In the genomic region with DNA sequence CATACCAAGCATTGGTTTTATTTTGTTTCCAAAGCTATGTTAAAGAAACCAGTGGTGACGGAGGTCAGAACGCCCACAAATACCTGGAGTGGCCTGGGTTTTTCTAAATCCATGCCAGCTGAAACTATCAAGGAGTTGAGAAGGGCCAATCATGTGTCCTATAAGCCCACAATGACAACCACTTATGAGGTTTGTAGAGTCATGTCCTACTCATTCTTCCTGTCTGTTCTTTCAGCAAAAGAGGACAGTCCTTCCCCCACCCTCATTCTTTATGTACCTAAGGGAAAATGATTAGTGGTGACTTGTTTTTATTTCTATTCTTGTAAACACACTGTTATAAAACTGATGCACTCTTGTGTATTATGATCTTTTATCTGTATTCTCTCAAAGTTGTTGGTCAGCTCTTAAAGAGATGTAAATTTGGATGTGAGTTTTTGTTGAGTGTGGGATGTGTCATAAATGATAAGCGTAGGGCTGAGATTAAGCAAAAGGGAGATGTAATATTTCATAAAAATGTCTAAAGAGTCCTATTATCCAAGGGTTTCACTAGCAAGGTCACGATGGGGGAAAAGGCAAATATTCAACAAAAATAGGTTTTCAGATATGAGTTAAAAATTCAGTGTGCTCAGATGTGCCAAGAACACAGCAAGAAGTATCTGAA, we compare ENCODE assay signal across 24 cellular contexts.
DNase-seq lines count a peak whose midpoint lies in the region; ATAC-seq, FAIRE-seq and TF ChIP-seq lines count a peak whose summit lies in the region.
"Had no signal": no experiment of that assay in that cellular context is flagged by ENCODE, and none has a peak within 500 bp of the region (broad histone marks: within the 10 kb centered on the region; RNA-seq: fewer than 3 reads in every experiment).

No MANE protein-coding gene starts in this region.

- H3K79me1 ChIP-seq in mesenchymal stem cell (replicated peaks; ENCODE audit: low read length, poor library complexity, severe bottlenecking) = peaks cover 17% of the 10 kb centered on the region

- no peak for ATAC-seq in CD8-positive, alpha-beta T cell
- ATAC-seq: activated naive CD4-positive, alpha-beta T cell treated with anti-CD3 and anti-CD28 coated beads, Interleukin-2, amount 50 U/mL, for 72 hours; HCT116; stimulated activated effector memory CD8-positive, alpha-beta T cell treated with anti-CD3 and anti-CD28 coated beads, Interleukin-12 subunit alpha, Interleukin-12 subunit beta, amount 100 ng/mL, for 72 hours; T-helper 17 cell had no signal

- no peak for TF ChIP-seq CTCF in CD8-positive, alpha-beta T cell (IDR thresholded peaks at IDR 0.05)

- no peak overlapping the region for H4K8ac ChIP-seq in mesenchymal stem cell (ENCODE audit: low read length)

- no peak overlapping the region for H2BK120ac ChIP-seq in mesenchymal stem cell (ENCODE audit: low read depth, low read length)

- POLR2A ChIA-PET in CD8-positive, alpha-beta T cell (lab: Charles Lee) = no interaction called here

- no peak overlapping the region for H2AK5ac ChIP-seq in mesenchymal stem cell (ENCODE audit: low read length, severe bottlenecking)

- no peak overlapping the region for H2BK12ac ChIP-seq in mesenchymal stem cell (ENCODE audit: low read length in 2 of 2)

- H3K27ac Mint-ChIP-seq in CD8-positive, alpha-beta T cell = no peak overlapping the region
- H3K27ac Mint-ChIP-seq: activated naive CD4-positive, alpha-beta T cell treated with anti-CD3 and anti-CD28 coated beads, Interleukin-2, amount 50 U/mL, for 72 hours; activated T-helper 1 cell treated with anti-CD3 and anti-CD28 coated beads, Interleukin-12 subunit alpha, Interleukin-12 subunit beta, Interleukin-2, Interleukin-4 antibody, amounts not matched to agents 30 ng/mL and 10 ng/mL and 1 ng/mL, durations not matched to agents 14 hours and 24 hours and 36 hours; CD4-positive, alpha-beta memory T cell; nephron progenitor cell; progenitor cell of endocrine pancreas; stimulated activated effector memory CD8-positive, alpha-beta T cell treated with anti-CD3 and anti-CD28 coated beads, Interleukin-12 subunit alpha, Interleukin-12 subunit beta, amount 100 ng/mL, for 72 hours; T-helper 17 cell had no signal

- H2BK5ac ChIP-seq in mesenchymal stem cell (ENCODE audit: low read depth, low read length, poor library complexity, severe bottlenecking) = no peak overlapping the region

- H3K18ac ChIP-seq in mesenchymal stem cell (ENCODE audit: low read depth in 1 of 2, low read length in 2 of 2) = no peak overlapping the region

- H3K23ac ChIP-seq in mesenchymal stem cell (ENCODE audit: low read length in 2 of 2) = no peak overlapping the region

- peak overlapping the region; percentile 66 for H3K27ac ChIP-seq in ACC112 (ENCODE audit: low read depth, low read length)
- no peak overlapping the region for H3K27ac ChIP-seq in mesenchymal stem cell (ENCODE audit: low read length, poor library complexity, severe bottlenecking)
- no peak overlapping the region for H3K27ac ChIP-seq in CD8-positive, alpha-beta T cell (ENCODE audit: low read depth, low read length)
- H3K27ac ChIP-seq: esophagus squamous epithelium, suprapubic skin had no signal

- FAIRE-seq in H54 (lab: Jason Lieb, UNC) = peak; percentile 94
- FAIRE-seq: small intestine, urothelium cell line had no signal

- 92% methylated on average over 4 of the region's 4 CpGs for WGBS in mesenchymal stem cell

- H3K9me3 Mint-ChIP-seq in CD8-positive, alpha-beta T cell = no peaks in the 10 kb centered on the region
- H3K9me3 Mint-ChIP-seq: activated naive CD4-positive, alpha-beta T cell treated with anti-CD3 and anti-CD28 coated beads, Interleukin-2, amount 50 U/mL, for 72 hours; activated T-helper 1 cell treated with anti-CD3 and anti-CD28 coated beads, Interleukin-12 subunit alpha, Interleukin-12 subunit beta, Interleukin-2, Interleukin-4 antibody, amounts not matched to agents 30 ng/mL and 10 ng/mL and 1 ng/mL, durations not matched to agents 14 hours and 24 hours and 36 hours; CD4-positive, alpha-beta memory T cell; nephron progenitor cell; stimulated activated effector memory CD8-positive, alpha-beta T cell treated with anti-CD3 and anti-CD28 coated beads, Interleukin-12 subunit alpha, Interleukin-12 subunit beta, amount 100 ng/mL, for 72 hours had no signal

- H2AFZ ChIP-seq in ACC112 (ENCODE audit: low read length, unreplicated experiment) (no peak overlapping the region), mesenchymal stem cell (ENCODE audit: low read depth, low read length) (no peak overlapping the region)

- H3K9ac ChIP-seq in adipocyte (ENCODE audit: low read length) (peak overlapping the region; percentile 46), mesenchymal stem cell (ENCODE audit: low read length) (peak overlapping the region; percentile 48)

- H3K4me1 Mint-ChIP-seq in CD8-positive, alpha-beta T cell (ENCODE audit: low read depth) = no peaks in the 10 kb centered on the region
- H3K4me1 Mint-ChIP-seq: CD4-positive, alpha-beta memory T cell; stimulated activated effector memory CD8-positive, alpha-beta T cell treated with anti-CD3 and anti-CD28 coated beads, Interleukin-12 subunit alpha, Interleukin-12 subunit beta, amount 100 ng/mL, for 72 hours; T-helper 17 cell had no signal

- peak overlapping the region; percentile 19; the same call in 1 of the 2 replicates for H3K4me3 ChIP-seq in ACC112 (ENCODE audit: low read depth, low read length)
- peak overlapping the region; percentile 6 for H3K4me3 ChIP-seq in adipocyte (ENCODE audit: low read length)
- peak overlapping the region in 1 of 2 experiments; percentile 7 for H3K4me3 ChIP-seq in mesenchymal stem cell (ENCODE audit: insufficient read depth in 1 of 2, low read depth in 1 of 2, low read length in 2 of 2)
- H3K4me3 ChIP-seq in CD8-positive, alpha-beta T cell (ENCODE audit: low read depth, low read length) = no peak overlapping the region
- H3K4me3 ChIP-seq: esophagus squamous epithelium, suprapubic skin had no signal

- H3K4me1 ChIP-seq in ACC112 (ENCODE audit: control insufficient read depth, insufficient read depth, low read length, unreplicated experiment) = peaks cover 25% of the 10 kb centered on the region
- peaks cover 19% of the 10 kb centered on the region for H3K4me1 ChIP-seq in adipocyte (ENCODE audit: control insufficient read depth, insufficient read depth, low read length)
- H3K4me1 ChIP-seq in mesenchymal stem cell (ENCODE audit: control insufficient read depth, insufficient read depth, low read depth, low read length) = peaks cover 2% of the 10 kb centered on the region
- no peaks in the 10 kb centered on the region for H3K4me1 ChIP-seq in CD8-positive, alpha-beta T cell (ENCODE audit: insufficient read depth, low read length)
- H3K4me1 ChIP-seq: suprapubic skin had no signal

- H4K91ac ChIP-seq in mesenchymal stem cell (ENCODE audit: low read length) = no peak overlapping the region

- H3K27me3 ChIP-seq in ACC112 (ENCODE audit: insufficient read depth, low read length) = no peaks in the 10 kb centered on the region
- no peaks in the 10 kb centered on the region for H3K27me3 ChIP-seq in adipocyte (replicated peaks; ENCODE audit: control insufficient read depth, insufficient read depth, low read length)
- H3K27me3 ChIP-seq in mesenchymal stem cell (ENCODE audit: control insufficient read depth in 1 of 2, insufficient read depth in 1 of 2, low read length in 2 of 2) = no peaks in the 10 kb centered on the region
- no peaks in the 10 kb centered on the region for H3K27me3 ChIP-seq in CD8-positive, alpha-beta T cell (ENCODE audit: insufficient read depth, low read length)
- H3K27me3 ChIP-seq: esophagus squamous epithelium, suprapubic skin had no signal

- peaks cover 4% of the 10 kb centered on the region for H3K27me3 Mint-ChIP-seq in CD8-positive, alpha-beta T cell (ENCODE audit: low read depth)
- H3K27me3 Mint-ChIP-seq: progenitor cell of endocrine pancreas had no signal

- no peak overlapping the region for H2BK15ac ChIP-seq in mesenchymal stem cell (ENCODE audit: low read depth, poor library complexity, severe bottlenecking)

- no peak overlapping the region for H3K4me3 Mint-ChIP-seq in CD8-positive, alpha-beta T cell
- H3K4me3 Mint-ChIP-seq: activated T-helper 1 cell treated with anti-CD3 and anti-CD28 coated beads, Interleukin-12 subunit alpha, Interleukin-12 subunit beta, Interleukin-2, Interleukin-4 antibody, amounts not matched to agents 30 ng/mL and 10 ng/mL and 1 ng/mL, durations not matched to agents 14 hours and 24 hours and 36 hours; CD4-positive, alpha-beta memory T cell; nephron progenitor cell; stimulated activated effector memory CD8-positive, alpha-beta T cell treated with anti-CD3 and anti-CD28 coated beads, Interleukin-12 subunit alpha, Interleukin-12 subunit beta, amount 100 ng/mL, for 72 hours; T-helper 17 cell had no signal

- no peak overlapping the region for H3K14ac ChIP-seq in mesenchymal stem cell (ENCODE audit: low read length in 2 of 2)

- H3K79me2 ChIP-seq in ACC112 (ENCODE audit: control insufficient read depth, insufficient read depth, low read length, unreplicated experiment) = no peaks in the 10 kb centered on the region

- TF ChIP-seq POLR2A in H54 (IDR thresholded peaks at IDR 0.05; ENCODE audit: low read depth, low read length) = no peak

- H3K4ac ChIP-seq in mesenchymal stem cell (ENCODE audit: low read depth in 1 of 2, low read length in 2 of 2) = no peak overlapping the region

- DNase-seq in H54 (ENCODE audit: insufficient read length, low spot score) (no peak), adipocyte (ENCODE audit: low read depth) (no peak), mesenchymal stem cell (no peak), KBM-7 (no peak), NCI-H146 treated with DMSO at 0.1 percent for 48 hours (lab: John Stamatoyannopoulos, UW; ENCODE audit: unreplicated experiment) (no peak)
- no peak for DNase-seq in CD8-positive, alpha-beta T cell
- DNase-seq: activated CD4-positive, alpha-beta T cell treated with anti-CD3 and anti-CD28 coated beads for 48 hours; CD4-positive, alpha-beta memory T cell; effector CD8-positive, alpha-beta T cell; esophagus squamous epithelium; NCI-H1694 treated with DMSO at 0.1 percent for 48 hours; nephron progenitor cell; OCI-M1; small intestine; stimulated activated CD4-positive, alpha-beta T cell treated with anti-CD3 and anti-CD28 coated beads, Interleukin-2, amount 100 ng/mL, for 24 hours; T-helper 17 cell had no signal

- CTCF ChIA-PET in CD8-positive, alpha-beta T cell (lab: Charles Lee) = no interaction called here

- H3K36me3 Mint-ChIP-seq in CD8-positive, alpha-beta T cell = no peaks in the 10 kb centered on the region
- H3K36me3 Mint-ChIP-seq: activated naive CD4-positive, alpha-beta T cell treated with anti-CD3 and anti-CD28 coated beads, Interleukin-2, amount 50 U/mL, for 72 hours; CD4-positive, alpha-beta memory T cell; stimulated activated effector memory CD8-positive, alpha-beta T cell treated with anti-CD3 and anti-CD28 coated beads, Interleukin-12 subunit alpha, Interleukin-12 subunit beta, amount 100 ng/mL, for 72 hours had no signal

- H3K4me2 ChIP-seq in mesenchymal stem cell (ENCODE audit: low read length, poor library complexity, severe bottlenecking) = no peak overlapping the region

- in situ Hi-C loops in KBM-7 (cut with MboI; ENCODE audit: low pct_unique_long_range_greater_than_20kb, low sequenced_read_pairs) = no loop called here

- intact Hi-C loops in CD8-positive, alpha-beta T cell (cut with DNase I, micrococcal nuclease) = no loop called here

- H3K36me3 ChIP-seq in ACC112 (ENCODE audit: insufficient read depth, low read length) = peaks cover 8% of the 10 kb centered on the region
- H3K36me3 ChIP-seq in adipocyte (ENCODE audit: control insufficient read depth, insufficient read depth, low read length, severe bottlenecking) = peaks cover 40% of the 10 kb centered on the region
- H3K36me3 ChIP-seq in mesenchymal stem cell (ENCODE audit: control insufficient read depth in 1 of 2, insufficient read depth in 2 of 2, low read depth in 1 of 2, low read length in 2 of 2) = peaks cover 29 to 90% of the 10 kb centered on the region in 2 experiments
- H3K36me3 ChIP-seq in CD8-positive, alpha-beta T cell (ENCODE audit: insufficient read depth, low read length) = no peaks in the 10 kb centered on the region
- H3K36me3 ChIP-seq: esophagus squamous epithelium had no signal

- no peaks in the 10 kb centered on the region for H3K9me3 ChIP-seq in adipocyte (ENCODE audit: control insufficient read depth, low read length)
- H3K9me3 ChIP-seq in mesenchymal stem cell (ENCODE audit: control insufficient read depth, low read length) = no peaks in the 10 kb centered on the region
- H3K9me3 ChIP-seq in CD8-positive, alpha-beta T cell (ENCODE audit: low read length) = no peaks in the 10 kb centered on the region
- H3K9me3 ChIP-seq: esophagus squamous epithelium, suprapubic skin had no signal
